31 cellular contexts compared by ENCODE assay signal in the genomic region with DNA sequence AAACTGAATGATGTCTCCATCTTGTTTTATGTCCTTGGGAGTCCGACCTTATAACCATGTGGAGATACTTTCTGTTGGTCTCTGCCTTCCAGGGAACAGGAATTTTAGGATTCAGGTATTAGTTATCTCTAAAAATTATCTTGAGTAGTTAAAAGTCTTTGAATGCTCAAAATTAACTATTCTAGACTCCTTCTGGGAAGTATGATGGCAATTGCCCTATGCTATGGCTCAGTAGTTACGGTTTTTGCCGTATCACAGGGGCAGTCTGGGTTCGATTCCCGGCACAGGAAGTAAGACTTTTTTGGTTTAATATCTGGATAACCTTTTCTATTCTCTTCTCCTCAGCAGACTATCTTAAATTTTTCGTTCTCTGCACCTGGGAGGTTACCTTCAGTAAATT.
"Had no signal": no experiment of that assay in that cellular context is flagged by ENCODE, and none has a peak within 500 bp of the region (broad histone marks: within the 10 kb centered on the region; RNA-seq: fewer than 3 reads in every experiment).

No MANE protein-coding gene starts in this region.

- H3K4me1 ChIP-seq: adrenal gland, ascending aorta, body of pancreas, breast epithelium had no signal

- H3K9me3 ChIP-seq: adrenal gland, ascending aorta, body of pancreas had no signal

- H3K27ac ChIP-seq: adrenal gland, ascending aorta, body of pancreas, brain microvascular endothelial cell, breast epithelium, cardiac muscle cell had no signal

- DNase-seq: activated effector memory CD4-positive, alpha-beta T cell treated with anti-CD3 and anti-CD28 coated beads, Interleukin-2, amount 50 U/mL, for 16 hours; activated effector memory CD4-positive, alpha-beta T cell treated with Interleukin-2 at 50 U/mL for 16 hours; activated gamma-delta T cell; activated gamma-delta T cell treated with Interleukin-2 at 50 U/mL for 16 hours; activated naive CD4-positive, alpha-beta T cell; activated naive CD4-positive, alpha-beta T cell treated with anti-CD3 and anti-CD28 coated beads for 36 hours; activated naive CD4-positive, alpha-beta T cell treated with anti-CD3 and anti-CD28 coated beads, Interleukin-2, amount 10 ng/mL, durations not matched to agents 7 days and 5 days; activated naive CD4-positive, alpha-beta T cell treated with anti-CD3 and anti-CD28 coated beads, Interleukin-2, amount 50 U/mL, for 16 hours; activated naive CD4-positive, alpha-beta T cell treated with Interleukin-2 at 50 U/mL for 16 hours; activated naive CD8-positive, alpha-beta T cell treated with anti-CD3 and anti-CD28 coated beads for 36 hours; activated naive CD8-positive, alpha-beta T cell treated with anti-CD3 and anti-CD28 coated beads, Interleukin-2, amount 10 ng/mL, durations not matched to agents 7 days and 5 days; activated naive CD8-positive, alpha-beta T cell treated with anti-CD3 and anti-CD28 coated beads, Interleukin-2, amount 50 U/mL, for 24 hours; activated T-cell treated with anti-CD3 and anti-CD28 coated beads, Interleukin-2, amount 50 U/mL, for 24 hours; activated T-cell treated with anti-CD3 and anti-CD28 coated beads, Interleukin-2, amount 50 U/mL, for 4 hours; activated T-cell treated with anti-CD3 and anti-CD28 coated beads, Interleukin-2, amount 50 U/mL, for 48 hours; activated T-cell treated with anti-CD3 and anti-CD28 coated beads, Interleukin-2, amount 50 U/mL, for 72 hours; adrenal gland; amniotic stem cell; amygdala; anterior cingulate cortex; aorta; body of pancreas; brain microvascular endothelial cell; caudate nucleus; central memory CD4-positive, alpha-beta T cell; cerebellar nuclear complex had no signal

- H3K27me3 ChIP-seq: adrenal gland, ascending aorta, body of pancreas, brain microvascular endothelial cell, breast epithelium, cardiac muscle cell had no signal

- H3K4me3 ChIP-seq: adrenal gland, ascending aorta, body of pancreas, breast epithelium, cardiac muscle cell had no signal

- H3K36me3 ChIP-seq: adrenal gland, ascending aorta, brain microvascular endothelial cell, breast epithelium, cardiac muscle cell had no signal

- FAIRE-seq: astrocyte, bronchial epithelial cell had no signal
